Comparison of ENCODE assay signal across 1 cellular context in the genomic region with DNA sequence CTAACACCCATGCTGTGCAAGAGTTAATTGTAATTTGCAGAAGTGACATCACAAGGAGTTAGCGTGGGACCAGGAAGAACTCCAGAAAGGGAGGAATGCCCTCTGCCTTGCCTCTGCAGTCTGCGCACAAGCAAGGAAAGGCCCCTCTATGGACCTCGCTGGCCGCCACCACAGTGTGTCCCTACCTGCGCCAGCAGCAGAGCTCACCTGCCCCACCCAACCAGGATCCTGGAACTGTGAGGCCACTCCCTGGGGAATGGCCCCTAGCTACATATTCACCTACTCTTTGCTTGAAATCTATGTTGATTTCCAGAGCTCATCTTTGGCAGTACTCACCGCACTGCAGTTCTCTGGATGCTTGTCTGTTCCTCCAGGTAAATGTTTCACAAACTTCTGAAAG.
TF ChIP-seq lines count a peak whose summit lies in the region.

No MANE protein-coding gene starts in this region.

TF ChIP-seq in WTC11, 78 proteins besides CTCF, POLR2A, EP300 and RAD21 (continued from another document):
- TF ChIP-seq, protein P1, sequence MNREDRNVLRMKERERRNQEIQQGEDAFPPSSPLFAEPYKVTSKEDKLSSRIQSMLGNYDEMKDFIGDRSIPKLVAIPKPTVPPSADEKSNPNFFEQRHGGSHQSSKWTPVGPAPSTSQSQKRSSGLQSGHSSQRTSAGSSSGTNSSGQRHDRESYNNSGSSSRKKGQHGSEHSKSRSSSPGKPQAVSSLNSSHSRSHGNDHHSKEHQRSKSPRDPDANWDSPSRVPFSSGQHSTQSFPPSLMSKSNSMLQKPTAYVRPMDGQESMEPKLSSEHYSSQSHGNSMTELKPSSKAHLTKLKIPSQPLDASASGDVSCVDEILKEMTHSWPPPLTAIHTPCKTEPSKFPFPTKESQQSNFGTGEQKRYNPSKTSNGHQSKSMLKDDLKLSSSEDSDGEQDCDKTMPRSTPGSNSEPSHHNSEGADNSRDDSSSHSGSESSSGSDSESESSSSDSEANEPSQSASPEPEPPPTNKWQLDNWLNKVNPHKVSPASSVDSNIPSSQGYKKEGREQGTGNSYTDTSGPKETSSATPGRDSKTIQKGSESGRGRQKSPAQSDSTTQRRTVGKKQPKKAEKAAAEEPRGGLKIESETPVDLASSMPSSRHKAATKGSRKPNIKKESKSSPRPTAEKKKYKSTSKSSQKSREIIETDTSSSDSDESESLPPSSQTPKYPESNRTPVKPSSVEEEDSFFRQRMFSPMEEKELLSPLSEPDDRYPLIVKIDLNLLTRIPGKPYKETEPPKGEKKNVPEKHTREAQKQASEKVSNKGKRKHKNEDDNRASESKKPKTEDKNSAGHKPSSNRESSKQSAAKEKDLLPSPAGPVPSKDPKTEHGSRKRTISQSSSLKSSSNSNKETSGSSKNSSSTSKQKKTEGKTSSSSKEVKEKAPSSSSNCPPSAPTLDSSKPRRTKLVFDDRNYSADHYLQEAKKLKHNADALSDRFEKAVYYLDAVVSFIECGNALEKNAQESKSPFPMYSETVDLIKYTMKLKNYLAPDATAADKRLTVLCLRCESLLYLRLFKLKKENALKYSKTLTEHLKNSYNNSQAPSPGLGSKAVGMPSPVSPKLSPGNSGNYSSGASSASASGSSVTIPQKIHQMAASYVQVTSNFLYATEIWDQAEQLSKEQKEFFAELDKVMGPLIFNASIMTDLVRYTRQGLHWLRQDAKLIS (CRISPR knock-in tag; IDR thresholded peaks at IDR 0.05; ENCODE audit: borderline replicate concordance) = no peak
- TF ChIP-seq, protein P2, sequence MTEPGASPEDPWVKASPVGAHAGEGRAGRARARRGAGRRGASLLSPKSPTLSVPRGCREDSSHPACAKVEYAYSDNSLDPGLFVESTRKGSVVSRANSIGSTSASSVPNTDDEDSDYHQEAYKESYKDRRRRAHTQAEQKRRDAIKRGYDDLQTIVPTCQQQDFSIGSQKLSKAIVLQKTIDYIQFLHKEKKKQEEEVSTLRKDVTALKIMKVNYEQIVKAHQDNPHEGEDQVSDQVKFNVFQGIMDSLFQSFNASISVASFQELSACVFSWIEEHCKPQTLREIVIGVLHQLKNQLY (CRISPR knock-in tag; IDR thresholded peaks at IDR 0.05) = no peak
- TF ChIP-seq, protein P3, sequence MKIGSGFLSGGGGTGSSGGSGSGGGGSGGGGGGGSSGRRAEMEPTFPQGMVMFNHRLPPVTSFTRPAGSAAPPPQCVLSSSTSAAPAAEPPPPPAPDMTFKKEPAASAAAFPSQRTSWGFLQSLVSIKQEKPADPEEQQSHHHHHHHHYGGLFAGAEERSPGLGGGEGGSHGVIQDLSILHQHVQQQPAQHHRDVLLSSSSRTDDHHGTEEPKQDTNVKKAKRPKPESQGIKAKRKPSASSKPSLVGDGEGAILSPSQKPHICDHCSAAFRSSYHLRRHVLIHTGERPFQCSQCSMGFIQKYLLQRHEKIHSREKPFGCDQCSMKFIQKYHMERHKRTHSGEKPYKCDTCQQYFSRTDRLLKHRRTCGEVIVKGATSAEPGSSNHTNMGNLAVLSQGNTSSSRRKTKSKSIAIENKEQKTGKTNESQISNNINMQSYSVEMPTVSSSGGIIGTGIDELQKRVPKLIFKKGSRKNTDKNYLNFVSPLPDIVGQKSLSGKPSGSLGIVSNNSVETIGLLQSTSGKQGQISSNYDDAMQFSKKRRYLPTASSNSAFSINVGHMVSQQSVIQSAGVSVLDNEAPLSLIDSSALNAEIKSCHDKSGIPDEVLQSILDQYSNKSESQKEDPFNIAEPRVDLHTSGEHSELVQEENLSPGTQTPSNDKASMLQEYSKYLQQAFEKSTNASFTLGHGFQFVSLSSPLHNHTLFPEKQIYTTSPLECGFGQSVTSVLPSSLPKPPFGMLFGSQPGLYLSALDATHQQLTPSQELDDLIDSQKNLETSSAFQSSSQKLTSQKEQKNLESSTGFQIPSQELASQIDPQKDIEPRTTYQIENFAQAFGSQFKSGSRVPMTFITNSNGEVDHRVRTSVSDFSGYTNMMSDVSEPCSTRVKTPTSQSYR (CRISPR knock-in tag; IDR thresholded peaks at IDR 0.05) = no peak
